Comparison of ENCODE assay signal across 8 cellular contexts in genomic region chr2:14239605-14240004, GRCh38.
"Had no signal": no experiment of that assay in that cellular context is flagged by ENCODE, and none has a peak within 500 bp of the region (broad histone marks: within the 10 kb centered on the region; RNA-seq: fewer than 3 reads in every experiment).

No MANE protein-coding gene starts in this region.

- ATAC-seq: GM12878 had no signal

- H3K4me3 ChIP-seq: GM12878 had no signal

- DNase-seq: GDM1, GF-D8 had no signal

- FAIRE-seq: G401.6, GM12878, GM12891, GM12892, GM18507, GM19239 had no signal
